Comparison of ENCODE assay signal across 8 cellular contexts in genomic region chr5:149240354-149240998, GRCh38. TPM values are rescaled to one million over a fixed set of nuclear protein-coding genes. Genes with fewer than 3 reads are reported as not detected.
A peak's percentile ranks its signal among the peaks of the same experiment; 100 is the strongest.
DNase-seq lines count a peak whose midpoint lies in the region; ATAC-seq, FAIRE-seq and TF ChIP-seq lines count a peak whose summit lies in the region.

No MANE protein-coding gene starts in this region.

- no peaks in the 10 kb centered on the region for H3K27me3 Mint-ChIP-seq in activated T-cell treated with anti-CD3 and anti-CD28 coated beads, Interleukin-2, amount 50 U/mL, for 4 hours (ENCODE audit: low read depth)
- H3K27me3 Mint-ChIP-seq in natural killer cell treated with Interleukin-12 subunit alpha and Interleukin-12 subunit beta and Interleukin-15 and Interleukin-18, amount 100 ng/mL, for 72 hours = peaks cover 0 to 6% of the 10 kb centered on the region in 2 donors

- H3K4me3 ChIP-seq in right lobe of liver = no peak overlapping the region
- no peak overlapping the region for H3K4me3 ChIP-seq in HepG2 (replicated peaks in 1 of 3; ENCODE audit: insufficient read depth in 1 of 3, low read depth in 2 of 3, low read length in 3 of 3)
- H3K4me3 ChIP-seq in gastroesophageal sphincter = no peak overlapping the region

- POLR2A ChIA-PET in HepG2 (lab: Yijun Ruan, JAX) = no interaction called here

- H3K27ac ChIP-seq in right lobe of liver (no peak overlapping the region), HepG2 (ENCODE audit: extremely low read length, insufficient read depth, low read length) (no peak overlapping the region), gastroesophageal sphincter (no peak overlapping the region)

- H3K9ac ChIP-seq in HepG2 (ENCODE audit: insufficient read depth, low read depth, low read length) = no peak overlapping the region

- no peaks in the 10 kb centered on the region for H3K4me1 ChIP-seq in right lobe of liver
- no peaks in the 10 kb centered on the region for H3K4me1 ChIP-seq in HepG2 (ENCODE audit: insufficient read depth, low read length)
- H3K4me1 ChIP-seq in gastroesophageal sphincter = no peaks in the 10 kb centered on the region

- H3K9me3 ChIP-seq in right lobe of liver (no peaks in the 10 kb centered on the region), HepG2 (ENCODE audit: low read length) (no peaks in the 10 kb centered on the region), gastroesophageal sphincter (no peaks in the 10 kb centered on the region)

- H3K36me3 ChIP-seq in right lobe of liver = peaks cover 0 to 74% (median 26%) of the 10 kb centered on the region in 4 donors
- no peaks in the 10 kb centered on the region for H3K36me3 ChIP-seq in HepG2 (replicated peaks in 1 of 2; ENCODE audit: control insufficient read depth in 1 of 2, insufficient read depth in 2 of 2, low read length in 2 of 2)
- peaks cover 0 to 83% of the 10 kb centered on the region in 2 donors for H3K36me3 ChIP-seq in gastroesophageal sphincter

- in situ Hi-C loops in HepG2 (cut with HindIII; ENCODE audit: extremely low pct_ligation_motif_present, low pct_unique_long_range_greater_than_20kb) = no loop called here

- TF ChIP-seq POLR2A in right lobe of liver (IDR thresholded peaks at IDR 0.05) (no peak), HepG2 (IDR thresholded peaks at IDR 0.05; ENCODE audit: insufficient read depth in 1 of 2, low read depth in 2 of 2, low read length in 2 of 2) (no peak), gastroesophageal sphincter (IDR thresholded peaks at IDR 0.05) (no peak)

- H3K36me3 Mint-ChIP-seq in activated T-cell treated with anti-CD3 and anti-CD28 coated beads, Interleukin-2, amount 50 U/mL, for 4 hours (ENCODE audit: insufficient read depth) = no peaks in the 10 kb centered on the region
- peaks cover 7% of the 10 kb centered on the region for H3K36me3 Mint-ChIP-seq in natural killer cell treated with Interleukin-12 subunit alpha and Interleukin-12 subunit beta and Interleukin-15 and Interleukin-18, amount 100 ng/mL, for 72 hours

- FAIRE-seq in HepG2 (lab: Jason Lieb, UNC) = no peak

- no peaks in the 10 kb centered on the region for H3K9me3 Mint-ChIP-seq in activated T-cell treated with anti-CD3 and anti-CD28 coated beads, Interleukin-2, amount 50 U/mL, for 4 hours
- peaks cover 4% of the 10 kb centered on the region for H3K9me3 Mint-ChIP-seq in natural killer cell treated with Interleukin-12 subunit alpha and Interleukin-12 subunit beta and Interleukin-15 and Interleukin-18, amount 100 ng/mL, for 72 hours

- BruUV-seq in HepG2 (replicated peaks; lab: Mats Ljungman, UMichigan) = no TSS peak

- H3K4me2 ChIP-seq in HepG2 (ENCODE audit: low read depth, low read length) = no peak overlapping the region

- peak; percentile 15 to 54 (median 28) for ATAC-seq in right lobe of liver
- no peak for ATAC-seq in HepG2
- peak; percentile 83 to 88 for ATAC-seq in activated T-cell treated with anti-CD3 and anti-CD28 coated beads, Interleukin-2, amount 50 U/mL, for 4 hours
- peak; percentile 88 to 92 for ATAC-seq in natural killer cell treated with Interleukin-12 subunit alpha and Interleukin-12 subunit beta and Interleukin-15 and Interleukin-18, amount 100 ng/mL, for 72 hours
- ATAC-seq in gastroesophageal sphincter = no peak

- H2AFZ ChIP-seq in HepG2 (ENCODE audit: low read length) = no peak overlapping the region

- peak overlapping the region; percentile 83 to 87 for H3K27ac Mint-ChIP-seq in natural killer cell treated with Interleukin-12 subunit alpha and Interleukin-12 subunit beta and Interleukin-15 and Interleukin-18, amount 100 ng/mL, for 72 hours

- 58% methylated on average over 9 of the region's 13 CpGs for WGBS in right lobe of liver (ENCODE audit: insufficient coverage, low coverage, low lambda C conversion rate, missing lambda C conversion rate)
- WGBS in HepG2 (ENCODE audit: low lambda C conversion rate) = 85% methylated on average over 12 of the region's 13 CpGs
- WGBS in gastroesophageal sphincter (ENCODE audit: low coverage in 1 of 2), 2 donors = 69 to 78% methylated on average over 10 to 11 of the region's 13 CpGs

- no peaks in the 10 kb centered on the region for H4K20me1 ChIP-seq in HepG2 (ENCODE audit: insufficient read depth, low read length)

- H3K4me3 Mint-ChIP-seq in activated T-cell treated with anti-CD3 and anti-CD28 coated beads, Interleukin-2, amount 50 U/mL, for 4 hours = peak overlapping the region; percentile 27
- peak overlapping the region; percentile 64 for H3K4me3 Mint-ChIP-seq in natural killer cell treated with Interleukin-12 subunit alpha and Interleukin-12 subunit beta and Interleukin-15 and Interleukin-18, amount 100 ng/mL, for 72 hours

- intact Hi-C loops in right lobe of liver (cut with DNase I) = no loop called here
- intact Hi-C loops in HepG2 (cut with micrococcal nuclease; ENCODE audit: unreplicated experiment) = no loop called here

- CTCF ChIA-PET in HepG2 (lab: Yijun Ruan, JAX; ENCODE audit: low intra/inter-chr PET ratio, low total read pairs) = no interaction called here

- peaks cover 39% of the 10 kb centered on the region for H3K4me1 Mint-ChIP-seq in activated T-cell treated with anti-CD3 and anti-CD28 coated beads, Interleukin-2, amount 50 U/mL, for 4 hours (ENCODE audit: low read depth)
- H3K4me1 Mint-ChIP-seq in natural killer cell treated with Interleukin-12 subunit alpha and Interleukin-12 subunit beta and Interleukin-15 and Interleukin-18, amount 100 ng/mL, for 72 hours (ENCODE audit: low read depth in 2 of 2) = peaks cover 18 to 21% of the 10 kb centered on the region in 2 donors

- no peak for TF ChIP-seq CTCF in right lobe of liver (IDR thresholded peaks at IDR 0.05)
- no peak for TF ChIP-seq CTCF in HepG2 (CRISPR knock-in tag; IDR thresholded peaks at IDR 0.05)
- TF ChIP-seq CTCF in gastroesophageal sphincter (IDR thresholded peaks at IDR 0.05) = no peak

- no peaks in the 10 kb centered on the region for H3K79me2 ChIP-seq in HepG2 (ENCODE audit: insufficient read depth, low read length)

- TF ChIP-seq EP300 in HepG2 (IDR thresholded peaks at IDR 0.05; ENCODE audit: low read depth in 2 of 2, low read length in 2 of 2) = no peak
- no peak for TF ChIP-seq EP300 in HepG2 (CRISPR knock-in tag; IDR thresholded peaks at IDR 0.05; ENCODE audit: borderline replicate concordance)
- no peak for TF ChIP-seq EP300 in gastroesophageal sphincter (IDR thresholded peaks at IDR 0.05)

- no peak for TF ChIP-seq RAD21 in HepG2 (CRISPR knock-in tag; IDR thresholded peaks at IDR 0.05)

- DNase-seq in right lobe of liver = peak in 1 of 3 donors; percentile 46
- no peak for DNase-seq in HepG2 (ENCODE audit: low spot score)
- DNase-seq in activated T-cell treated with anti-CD3 and anti-CD28 coated beads, Interleukin-2, amount 50 U/mL, for 4 hours = peak; percentile 78
- peak; percentile 88 for DNase-seq in natural killer cell treated with Interleukin-12 subunit alpha and Interleukin-12 subunit beta and Interleukin-15 and Interleukin-18, amount 100 ng/mL, for 72 hours (ENCODE audit: low spot score)
- no peak for DNase-seq in AG20443 (ENCODE audit: low spot score)
- DNase-seq in NCI-H1417 treated with DMSO at 0.1 percent for 48 hours (lab: John Stamatoyannopoulos, UW) = no peak
- no peak for DNase-seq in NCI-H1694 treated with DMSO at 0.1 percent for 48 hours (lab: John Stamatoyannopoulos, UW)

- H3K27me3 ChIP-seq in right lobe of liver (no peaks in the 10 kb centered on the region), HepG2 (ENCODE audit: control insufficient read depth in 1 of 2, insufficient read depth in 2 of 2, low read length in 2 of 2) (no peaks in the 10 kb centered on the region), gastroesophageal sphincter (no peaks in the 10 kb centered on the region)

TF ChIP-seq in HepG2, 621 proteins besides CTCF, POLR2A, EP300 and RAD21:
- TF ChIP-seq MEIS2 (CRISPR knock-in tag; IDR thresholded peaks at IDR 0.05) = no peak

RNA-seq across cellular contexts. Expression of gene AFAP1L1, which starts 31.2 kb away (rescaled TPM):
- total RNA-seq in right lobe of liver (1 to 10 TPM; 3.1 to 6.6 (median 5.2) TPM), HepG2 (2016; rRNA removed; fragmentation: Illumina TruSeq; extraction: Trizol) (0.38 and 0.66 TPM in 2 replicates), gastroesophageal sphincter (10 to 100 TPM; 10.3 to 20.6 (median 14.0) TPM)
- not detected in 2 replicates for total RNA-seq in HepG2 (2016; cell fraction: cytosol; rRNA removed; fragmentation: Illumina TruSeq; extraction: Trizol; ENCODE audit: low read depth)
- 0.41 and 0.86 TPM in 2 replicates for total RNA-seq in HepG2 (2016; cell fraction: insoluble cytoplasmic fraction; rRNA removed; fragmentation: Illumina TruSeq; extraction: Trizol)
- 0.22 and 0.34 TPM in 2 replicates for total RNA-seq in HepG2 (2016; cell fraction: membrane; rRNA removed; fragmentation: Illumina TruSeq; extraction: Trizol)
- 0.25 and 0.40 TPM in 2 replicates for total RNA-seq in HepG2 (2016; cell fraction: nucleus; rRNA removed; fragmentation: Illumina TruSeq; extraction: Trizol)
- 0.67 and 1.0 TPM in 2 replicates for polyA plus RNA-seq in HepG2 (2011; rRNA removed)
- 0.63 and 0.81 TPM in 2 replicates for polyA plus RNA-seq in HepG2 (2011; cell fraction: cytosol; rRNA removed)
- polyA plus RNA-seq in HepG2 (2011; cell fraction: nucleus; rRNA removed) = 0.59 and 0.85 TPM in 2 replicates
- polyA plus RNA-seq in HepG2 (2012) = 1.0 and 1.6 TPM in 2 replicates
- polyA plus RNA-seq in HepG2 (2016; cell fraction: cytosol; fragmentation: Illumina TruSeq; extraction: Trizol; ENCODE audit: low read depth) = 0.14 and 0.25 TPM in 2 replicates
- 0.37 and 0.84 TPM in 2 replicates for polyA plus RNA-seq in HepG2 (2016; cell fraction: insoluble cytoplasmic fraction; fragmentation: Illumina TruSeq; extraction: Trizol; ENCODE audit: low read depth)
- 0.24 and 0.26 TPM in 2 replicates for polyA plus RNA-seq in HepG2 (2016; cell fraction: membrane; fragmentation: Illumina TruSeq; extraction: Trizol; ENCODE audit: low read depth)
- 0.23 and 0.61 TPM in 2 replicates for polyA plus RNA-seq in HepG2 (2016; cell fraction: nucleus; fragmentation: Illumina TruSeq; extraction: Trizol; ENCODE audit: insufficient read depth, low read depth)
- polyA minus RNA-seq in HepG2 (2011; rRNA and poly(A)+ RNA removed; ENCODE audit: low replicate concordance) = 1.3 and 2.6 TPM in 2 replicates
- polyA minus RNA-seq in HepG2 (2011; cell fraction: cytosol; rRNA and poly(A)+ RNA removed) = 0.18 and 0.49 TPM in 2 replicates
- 0.50 and 0.90 TPM in 2 replicates for polyA minus RNA-seq in HepG2 (2011; cell fraction: nucleus; rRNA and poly(A)+ RNA removed)
- under 1 TPM in 2 of 3 donors, not detected in 1; 0.08 to 0.21 TPM for total RNA-seq in activated T-cell treated with anti-CD3 and anti-CD28 coated beads, Interleukin-2, amount 50 U/mL, for 4 hours
- under 1 TPM; 0.33 to 0.95 TPM for total RNA-seq in natural killer cell treated with Interleukin-12 subunit alpha and Interleukin-12 subunit beta and Interleukin-15 and Interleukin-18, amount 100 ng/mL, for 72 hours

Comparison
In these comparisons a context has a peak if more than half of its experiments do, and no peak if none do; other contexts are left out.
1. ATAC-seq: peak in right lobe of liver (4 of 4), activated T-cell treated with anti-CD3 and anti-CD28 coated beads, Interleukin-2, amount 50 U/mL, for 4 hours (2 of 2) and natural killer cell treated with Interleukin-12 subunit alpha and Interleukin-12 subunit beta and Interleukin-15 and Interleukin-18, amount 100 ng/mL, for 72 hours (2 of 2); none in HepG2 (single experiment) and gastroesophageal sphincter (single experiment).
2. DNase-seq: peak in activated T-cell treated with anti-CD3 and anti-CD28 coated beads, Interleukin-2, amount 50 U/mL, for 4 hours (single experiment) and natural killer cell treated with Interleukin-12 subunit alpha and Interleukin-12 subunit beta and Interleukin-15 and Interleukin-18, amount 100 ng/mL, for 72 hours (single experiment); none in HepG2 (single experiment), AG20443 (single experiment), NCI-H1417 treated with DMSO at 0.1 percent for 48 hours (single experiment) and NCI-H1694 treated with DMSO at 0.1 percent for 48 hours (single experiment).